In the genomic region with DNA sequence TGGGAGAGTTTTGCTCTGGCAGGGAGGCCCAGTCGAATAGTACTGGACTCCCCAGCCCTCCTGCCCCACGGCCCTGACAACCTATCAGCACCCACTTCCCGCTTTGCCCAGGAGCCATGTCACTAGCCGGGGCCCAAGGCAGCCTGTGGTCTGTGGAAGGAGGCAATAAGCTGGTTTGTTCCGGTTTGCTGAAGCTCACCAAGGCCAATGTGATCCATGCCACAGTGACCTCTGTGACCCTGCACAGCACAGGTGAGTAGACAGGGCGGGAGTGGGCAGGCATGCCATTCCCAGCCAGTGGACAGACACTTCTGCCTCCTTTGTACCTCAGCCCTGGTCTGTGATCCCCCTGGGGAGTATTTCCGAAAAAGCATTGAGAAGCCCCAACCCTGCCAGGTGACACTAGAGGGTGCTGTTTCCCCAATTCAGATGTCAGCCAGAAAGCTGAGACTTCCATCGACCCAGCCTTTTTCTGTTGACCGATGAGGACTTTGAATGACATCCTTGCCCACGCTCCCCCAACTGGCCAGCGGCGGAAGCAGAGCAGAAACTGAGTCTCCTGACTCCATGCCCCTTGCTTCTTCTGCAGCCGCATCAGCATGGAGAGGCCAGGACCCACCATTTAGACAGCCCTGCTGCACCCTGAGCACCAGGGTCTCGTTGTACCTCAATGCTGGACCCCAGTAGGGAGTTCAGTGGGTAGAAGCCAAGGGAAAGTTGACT, we compare ENCODE assay signal across 8 cellular contexts. TPM values are rescaled to one million over a fixed set of nuclear protein-coding genes. Genes with fewer than 3 reads are reported as not detected.
DNase-seq lines count a peak whose midpoint lies in the region; FAIRE-seq and TF ChIP-seq lines count a peak whose summit lies in the region.

No MANE protein-coding gene starts in this region.

- H3K27me3 ChIP-seq in astrocyte (ENCODE audit: insufficient read depth, low read length) (no peaks in the 10 kb centered on the region), iPS DF 6.9 (ENCODE audit: control insufficient read depth, insufficient read depth, low read length) (no peaks in the 10 kb centered on the region)

- H3K9me3 Mint-ChIP-seq in astrocyte (ENCODE audit: unreplicated experiment): no peaks in the 10 kb centered on the region

- no peaks in the 10 kb centered on the region for H3K27me3 Mint-ChIP-seq in astrocyte (ENCODE audit: low read depth, unreplicated experiment)

- CTCF ChIA-PET in HEK293 (lab: Yijun Ruan, JAX): interaction anchor here (0.6 to 15.5 kb wide), 43 partner anchors 9 to 638 kb away, joined by 3 to 212 read pairs (median 5); partner anchors contain the start of gene PCYOX1L

- H3K9me3 ChIP-seq in HEK293 (ENCODE audit: control insufficient read depth, insufficient read depth, low read depth, low read length): no peaks in the 10 kb centered on the region
- no peaks in the 10 kb centered on the region for H3K9me3 ChIP-seq in astrocyte (ENCODE audit: insufficient read depth, low read depth, low read length)
- no peaks in the 10 kb centered on the region for H3K9me3 ChIP-seq in iPS DF 6.9 (ENCODE audit: control insufficient read depth, insufficient read depth, low read length)

- H3K27ac ChIP-seq in HEK293 (ENCODE audit: extremely low read depth, low read depth, low read length) (no peak overlapping the region), astrocyte (ENCODE audit: low read depth, low read length) (no peak overlapping the region), iPS DF 6.9 (ENCODE audit: low read length) (no peak overlapping the region)

- POLR2A ChIA-PET in HEK293 (lab: Yijun Ruan, JAX): interaction anchor here (1.0 to 2.9 kb wide), 4 partner anchors 10 to 251 kb away, joined by 3 to 17 read pairs (median 4); partner anchors contain the start of genes GRPEL2 and PCYOX1L

- H3K4me2 ChIP-seq in astrocyte (ENCODE audit: low read length): peak overlapping the region; percentile 8

- FAIRE-seq in astrocyte (lab: Jason Lieb, UNC): no peak

- H3K4me1 ChIP-seq in HEK293 (ENCODE audit: control insufficient read depth, insufficient read depth, low read length): no peaks in the 10 kb centered on the region
- H3K4me1 ChIP-seq in astrocyte (ENCODE audit: insufficient read depth, low read length): no peaks in the 10 kb centered on the region
- H3K4me1 ChIP-seq in iPS DF 6.9 (ENCODE audit: control insufficient read depth, insufficient read depth, low read length): peaks cover 1% of the 10 kb centered on the region; the same call in 1 of the 2 replicates

- H3K4me1 Mint-ChIP-seq in astrocyte (ENCODE audit: low read depth, unreplicated experiment): peaks cover 16% of the 10 kb centered on the region

- WGBS in iPS DF 6.9 (ENCODE audit: insufficient coverage, insufficient read length): no CpG with 5 or more reads among the region's 14 CpGs

- H3K4me3 ChIP-seq in HEK293 (ENCODE audit: low read depth, low read length) (no peak overlapping the region), astrocyte (ENCODE audit: insufficient read depth, low read depth, low read length) (no peak overlapping the region), iPS DF 6.9 (ENCODE audit: low read length) (no peak overlapping the region)

- DNase-seq in NAMALWA (ENCODE audit: low spot score) (peak; percentile 82), T-helper 1 cell (peak in 4 of 5 donors; percentile 26 to 45 (median 36)), astrocyte (ENCODE audit: low read depth) (peak; percentile 18), iPS DF 6.9 (ENCODE audit: low read depth, low spot score) (peak; percentile 91), KG1 (lab: John Stamatoyannopoulos, UW) (no peak)
- peak; percentile 17 to 30 for DNase-seq in stimulated activated CD4-positive, alpha-beta T cell treated with anti-CD3 and anti-CD28 coated beads, Interleukin-15, amount 100 ng/mL, for 1 hour (ENCODE audit: low read depth in 1 of 2, low spot score in 1 of 2)

- no peaks in the 10 kb centered on the region for H4K20me1 ChIP-seq in astrocyte (ENCODE audit: insufficient read depth, low read length)

- H3K36me3 ChIP-seq in HEK293 (ENCODE audit: control insufficient read depth in 2 of 2, insufficient read depth in 1 of 2, low read length in 2 of 2): peaks cover 0 to 6% of the 10 kb centered on the region in 2 experiments; a peak in 1 of 3 replicates
- no peaks in the 10 kb centered on the region for H3K36me3 ChIP-seq in astrocyte (ENCODE audit: insufficient read depth, low read length)
- no peaks in the 10 kb centered on the region for H3K36me3 ChIP-seq in iPS DF 6.9 (ENCODE audit: control insufficient read depth, insufficient read depth, low read length)

- H3K27ac Mint-ChIP-seq in astrocyte (ENCODE audit: unreplicated experiment): peak overlapping the region; percentile 48

- no peak overlapping the region for H3K4me3 Mint-ChIP-seq in astrocyte (ENCODE audit: unreplicated experiment)

- no peaks in the 10 kb centered on the region for H3K36me3 Mint-ChIP-seq in astrocyte (ENCODE audit: low read depth, unreplicated experiment)

- no peak overlapping the region for H3K9ac ChIP-seq in astrocyte (ENCODE audit: low read length)

- H2AFZ ChIP-seq in astrocyte (ENCODE audit: low read depth, low read length): peak overlapping the region; percentile 48

- TF ChIP-seq CTCF in GM12801 (IDR thresholded peaks at IDR 0.05; ENCODE audit: extremely low read depth, insufficient read length): peak; percentile 10
- peak; percentile 86 for TF ChIP-seq CTCF in HEK293 (tag by site-specific recombination; IDR thresholded peaks at IDR 0.05)
- peak; percentile 94 for TF ChIP-seq CTCF in astrocyte (IDR thresholded peaks at IDR 0.05; ENCODE audit: insufficient read depth, low read depth, low read length)

- no peaks in the 10 kb centered on the region for H3K79me2 ChIP-seq in astrocyte (ENCODE audit: insufficient read depth, low read length)

TF ChIP-seq in HEK293, 187 proteins besides CTCF, POLR2A, EP300 and RAD21 (continues in another document):
- TF ChIP-seq ZNF692 (tag by site-specific recombination; IDR thresholded peaks at IDR 0.05): 0 out of 2 replicates have a peak, but pooled peaks have one; percentile 26
- TF ChIP-seq ZBTB49 (tag by site-specific recombination; IDR thresholded peaks at IDR 0.05; ENCODE audit: low read depth): no peak
- no peak for TF ChIP-seq ZNF274 (IDR thresholded peaks at IDR 0.05; ENCODE audit: low read length)
- TF ChIP-seq ZNF274 (tag by site-specific recombination; IDR thresholded peaks at IDR 0.05; ENCODE audit: borderline replicate concordance): no peak
- peak; percentile 79 for TF ChIP-seq ZNF654 (tag by site-specific recombination; IDR thresholded peaks at IDR 0.05; ENCODE audit: low read depth)
- TF ChIP-seq ZBTB17 (tag by site-specific recombination; IDR thresholded peaks at IDR 0.05): peak; percentile 70
- TF ChIP-seq ZSCAN16 (tag by site-specific recombination; IDR thresholded peaks at IDR 0.05): no peak
- TF ChIP-seq KLF1 (tag by site-specific recombination; IDR thresholded peaks at IDR 0.05): peak; percentile 35; the same call in 1 of the 2 replicates
- TF ChIP-seq, protein P1, sequence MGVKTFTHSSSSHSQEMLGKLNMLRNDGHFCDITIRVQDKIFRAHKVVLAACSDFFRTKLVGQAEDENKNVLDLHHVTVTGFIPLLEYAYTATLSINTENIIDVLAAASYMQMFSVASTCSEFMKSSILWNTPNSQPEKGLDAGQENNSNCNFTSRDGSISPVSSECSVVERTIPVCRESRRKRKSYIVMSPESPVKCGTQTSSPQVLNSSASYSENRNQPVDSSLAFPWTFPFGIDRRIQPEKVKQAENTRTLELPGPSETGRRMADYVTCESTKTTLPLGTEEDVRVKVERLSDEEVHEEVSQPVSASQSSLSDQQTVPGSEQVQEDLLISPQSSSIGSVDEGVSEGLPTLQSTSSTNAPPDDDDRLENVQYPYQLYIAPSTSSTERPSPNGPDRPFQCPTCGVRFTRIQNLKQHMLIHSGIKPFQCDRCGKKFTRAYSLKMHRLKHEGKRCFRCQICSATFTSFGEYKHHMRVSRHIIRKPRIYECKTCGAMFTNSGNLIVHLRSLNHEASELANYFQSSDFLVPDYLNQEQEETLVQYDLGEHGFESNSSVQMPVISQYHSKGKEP (tag by site-specific recombination; IDR thresholded peaks at IDR 0.05): no peak
- TF ChIP-seq ZNF140 (tag by site-specific recombination; IDR thresholded peaks at IDR 0.05): no peak

RNA-seq across cellular contexts. Expression of gene PCYOX1L, which starts 9.6 kb away (rescaled TPM):
- total RNA-seq in astrocyte: 16.6 and 21.8 TPM in 2 replicates

RNA-seq across cellular contexts. Expression of gene IL17B, which starts 11.7 kb away (rescaled TPM):
- total RNA-seq in astrocyte: 0.54 and 0.60 TPM in 2 replicates

RNA-seq across cellular contexts. Expression of gene GRPEL2, which starts 22.1 kb away (rescaled TPM):
- 26.0 and 30.0 TPM in 2 replicates for total RNA-seq in astrocyte

Comparison
In these comparisons a context has a peak if more than half of its experiments do, and no peak if none do; other contexts are left out.
1. CTCF ChIP-seq: peak in every context shown above with its lines; median percentile 94 in astrocyte; 86 in HEK293; 10 in GM12801.